In the genomic region with DNA sequence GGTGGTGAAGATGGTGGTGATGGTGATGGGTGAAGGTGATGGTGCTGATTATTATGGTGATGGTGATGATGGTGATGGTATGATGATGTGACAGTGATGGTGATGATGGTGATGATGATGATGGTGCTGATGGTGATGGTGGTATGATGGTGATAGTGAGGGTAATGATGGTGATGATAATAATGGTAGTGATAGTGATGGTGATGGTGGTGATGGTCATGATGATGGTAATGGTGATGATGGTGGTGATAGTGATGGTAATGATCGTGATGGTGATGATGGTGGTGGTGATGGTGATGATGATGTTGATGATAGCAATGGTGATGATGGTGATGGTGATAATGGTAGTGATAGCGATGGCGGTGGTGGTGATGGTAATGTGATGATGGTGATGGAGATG, we compare ENCODE assay signal across 20 cellular contexts.
"Had no signal": no experiment of that assay in that cellular context is flagged by ENCODE, and none has a peak within 500 bp of the region (broad histone marks: within the 10 kb centered on the region; RNA-seq: fewer than 3 reads in every experiment).

No MANE protein-coding gene starts in this region.

- ATAC-seq: T-cell had no signal

- FAIRE-seq: RCC 7860 had no signal

- H3K27ac ChIP-seq: KMS-11, SJSA1, SK-N-MC had no signal

- H3K4me2 ChIP-seq: KMS-11 had no signal

- DNase-seq: Kasumi-1, MM.1S, NCI-H1092 treated with DMSO at 0.1 percent for 48 hours, NCI-H1436, NCI-H187, NCI-H2029, NCI-H2081 treated with DMSO at 0.1 percent for 48 hours, NCI-H2171 treated with DMSO at 0.1 percent for 48 hours, NCI-H524, NCI-H526 treated with DMSO at 0.1 percent for 48 hours, NCI-H774, Right ventricle myocardium superior, RPMI8226, SIG-M5, SW 1271, T-cell had no signal

- H3K9ac ChIP-seq: KMS-11 had no signal

- H3K27me3 ChIP-seq: SJSA1 had no signal

- H3K4me3 ChIP-seq: SJSA1, SK-N-MC had no signal

- H3K36me3 ChIP-seq: SJSA1 had no signal

- H3K4me1 ChIP-seq: SJSA1 had no signal
